Comparison of ENCODE assay signal across 24 cellular contexts in the genomic region with DNA sequence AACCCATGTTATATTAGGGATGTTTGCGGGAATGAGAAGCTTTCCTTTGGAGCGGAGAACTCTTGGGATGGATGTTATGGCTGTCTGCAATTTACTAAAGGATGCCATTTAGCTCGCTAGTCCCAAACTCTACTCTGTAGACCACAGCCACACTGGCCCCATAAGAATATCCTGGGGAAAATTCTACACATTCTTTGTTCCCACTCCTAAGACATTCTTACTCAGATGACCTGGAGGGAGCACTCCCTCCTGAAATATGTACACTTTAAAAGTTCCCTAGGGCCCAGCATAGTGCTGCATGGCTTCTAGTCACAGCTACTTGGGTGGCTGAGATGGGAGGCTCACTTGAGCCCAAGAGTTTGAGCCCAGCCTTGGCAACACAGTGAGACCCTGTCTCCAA.
"Had no signal": no experiment of that assay in that cellular context is flagged by ENCODE, and none has a peak within 500 bp of the region (broad histone marks: within the 10 kb centered on the region; RNA-seq: fewer than 3 reads in every experiment).

No MANE protein-coding gene starts in this region.

- ATAC-seq: activated T-helper 17 cell treated with anti-CD3 and anti-CD28 coated beads, Interleukin-2, amount 50 U/mL, for 72 hours; T-cell had no signal

- H3K9me3 Mint-ChIP-seq: activated B cell treated with CpG ODN at 0.5 μM for 24 hours; activated CD4-positive, alpha-beta memory T cell treated with anti-CD3 and anti-CD28 coated beads for 36 hours; activated CD4-positive, alpha-beta T cell treated with anti-CD3 and anti-CD28 coated beads, Interleukin-2, amount 10 ng/mL, durations not matched to agents 24 days and 14 days; activated naive CD4-positive, alpha-beta T cell treated with anti-CD3 and anti-CD28 coated beads for 36 hours; activated T-helper 17 cell treated with anti-CD3 and anti-CD28 coated beads, Interleukin-2, amount 50 U/mL, for 72 hours; T-cell had no signal

- H3K36me3 Mint-ChIP-seq: activated CD4-positive, alpha-beta memory T cell treated with anti-CD3 and anti-CD28 coated beads for 36 hours; activated naive CD8-positive, alpha-beta T cell; T-cell had no signal

- H3K4me3 Mint-ChIP-seq: activated B cell treated with CpG ODN at 0.5 μM for 24 hours; activated CD4-positive, alpha-beta memory T cell treated with anti-CD3 and anti-CD28 coated beads for 36 hours; activated CD4-positive, alpha-beta T cell treated with anti-CD3 and anti-CD28 coated beads, Interleukin-2, amount 10 ng/mL, durations not matched to agents 24 days and 14 days; activated naive CD4-positive, alpha-beta T cell treated with anti-CD3 and anti-CD28 coated beads for 36 hours; activated naive CD8-positive, alpha-beta T cell; activated T-helper 17 cell treated with anti-CD3 and anti-CD28 coated beads, Interleukin-2, amount 50 U/mL, for 72 hours; T-cell had no signal

- H3K27ac Mint-ChIP-seq: activated B cell treated with CpG ODN at 0.5 μM for 24 hours; activated CD4-positive, alpha-beta memory T cell treated with anti-CD3 and anti-CD28 coated beads for 36 hours; activated CD4-positive, alpha-beta T cell treated with anti-CD3 and anti-CD28 coated beads, Interleukin-2, amount 10 ng/mL, durations not matched to agents 24 days and 14 days; activated naive CD4-positive, alpha-beta T cell treated with anti-CD3 and anti-CD28 coated beads for 36 hours; activated naive CD8-positive, alpha-beta T cell; activated T-helper 17 cell treated with anti-CD3 and anti-CD28 coated beads, Interleukin-2, amount 50 U/mL, for 72 hours; T-cell had no signal

- H3K4me1 ChIP-seq: Peyer's patch had no signal

- DNase-seq: activated B cell treated with CpG ODN at 0.5 μM for 24 hours; activated CD4-positive, alpha-beta memory T cell treated with anti-CD3 and anti-CD28 coated beads for 36 hours; activated CD4-positive, alpha-beta T cell treated with anti-CD3 and anti-CD28 coated beads for 1 hour; activated CD4-positive, alpha-beta T cell treated with anti-CD3 and anti-CD28 coated beads, Interleukin-2, amount 10 ng/mL, durations not matched to agents 24 days and 14 days; activated gamma-delta T cell; activated naive CD4-positive, alpha-beta T cell treated with anti-CD3 and anti-CD28 coated beads for 36 hours; activated T-cell treated with anti-CD3 and anti-CD28 coated beads for 4 hours; activated T-cell treated with anti-CD3 and anti-CD28 coated beads, Interleukin-2, amount 50 U/mL, for 48 hours; amygdala; cerebellar nuclear complex; NCI-H1105 treated with DMSO at 0.1 percent for 48 hours; NCI-H1436 treated with DMSO at 0.1 percent for 48 hours; NCI-H187; NCI-H2081 treated with DMSO at 0.1 percent for 48 hours; NCI-H446; NCI-H524; Peyer's patch; SHP77 treated with DMSO at 0.1 percent for 48 hours; T-cell; T-helper 2 cell; T1000 had no signal

- H3K36me3 ChIP-seq: Peyer's patch had no signal

- H3K27ac ChIP-seq: Peyer's patch had no signal

- FAIRE-seq: TTC549 had no signal

- H3K4me1 Mint-ChIP-seq: activated B cell treated with CpG ODN at 0.5 μM for 24 hours; activated T-helper 17 cell treated with anti-CD3 and anti-CD28 coated beads, Interleukin-2, amount 50 U/mL, for 72 hours; T-cell had no signal

- H3K4me3 ChIP-seq: Peyer's patch had no signal

- H3K9me3 ChIP-seq: Peyer's patch had no signal

- H3K27me3 ChIP-seq: Peyer's patch had no signal
